In the genomic region with DNA sequence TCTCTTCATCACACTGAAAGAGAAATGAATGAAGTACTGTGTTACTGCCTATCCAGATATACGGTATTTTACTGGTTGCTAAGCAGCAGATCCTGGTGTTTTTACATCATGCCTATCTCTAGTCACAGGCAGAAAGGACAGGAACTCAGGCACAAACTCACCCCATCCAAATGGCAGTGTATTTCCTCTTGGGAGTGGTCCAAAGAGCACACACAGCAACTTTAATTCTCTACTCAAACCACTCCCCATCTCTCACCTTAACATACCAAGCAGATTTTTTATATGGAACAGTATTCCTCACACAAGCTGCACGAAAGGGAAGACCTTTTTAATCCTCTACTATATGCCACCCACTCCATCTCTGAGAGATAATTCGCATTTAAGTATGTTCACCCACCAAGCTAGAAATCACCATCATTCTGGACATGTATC, we compare ENCODE assay signal across 8 cellular contexts. TPM values are rescaled to one million over a fixed set of nuclear protein-coding genes. Genes with fewer than 3 reads are reported as not detected.
A peak's percentile ranks its signal among the peaks of the same experiment; 100 is the strongest.
DNase-seq lines count a peak whose midpoint lies in the region; ATAC-seq, FAIRE-seq and TF ChIP-seq lines count a peak whose summit lies in the region.

No MANE protein-coding gene starts in this region.

- peak; percentile 68 for FAIRE-seq in pancreas (lab: Jason Lieb, UNC)

- H3K36me3 ChIP-seq in pancreas, result no peaks in the 10 kb centered on the region
- H3K36me3 ChIP-seq in MM.1S (replicated peaks; ENCODE audit: insufficient read depth, low read length), result no peaks in the 10 kb centered on the region

- peaks cover 0 to 6% (median 0%) of the 10 kb centered on the region in 3 donors for H3K4me1 ChIP-seq in pancreas
- H3K4me1 ChIP-seq in MM.1S (ENCODE audit: low read length), result no peaks in the 10 kb centered on the region; the same call in 1 of the 2 replicates

- no peak overlapping the region for H2AFZ ChIP-seq in MM.1S (ENCODE audit: low read length)

- peak; percentile 16 for DNase-seq in Daoy (ENCODE audit: low read depth)
- peak; percentile 36 for DNase-seq in SW480 (ENCODE audit: low spot score)
- DNase-seq in fibroblast of the conjunctiva (ENCODE audit: low read depth), result peak; percentile 43
- peak in 1 of 6 donors; percentile 18 for DNase-seq in pancreas
- DNase-seq in UCSD-AML1 (lab: John Stamatoyannopoulos, UW; ENCODE audit: unreplicated experiment), result no peak
- DNase-seq in SKM-1 treated with dmso at 0.1 percent for 144 hours (lab: John Stamatoyannopoulos, UW; ENCODE audit: unreplicated experiment), result no peak
- DNase-seq in MM.1S, result no peak

- H3K4me3 ChIP-seq in pancreas, result no peak overlapping the region
- H3K4me3 ChIP-seq in MM.1S (ENCODE audit: low read length), result no peak overlapping the region

- H3K27ac ChIP-seq in pancreas (peak overlapping the region in 1 of 4 donors; percentile 42), MM.1S (ENCODE audit: low read length) (no peak overlapping the region)

- no peaks in the 10 kb centered on the region for H4K20me1 ChIP-seq in MM.1S (ENCODE audit: insufficient read depth, low read length)

- H3F3A ChIP-seq in MM.1S (ENCODE audit: insufficient read depth, low read length), result no peaks in the 10 kb centered on the region

- no peak overlapping the region for H3K4me2 ChIP-seq in MM.1S (ENCODE audit: low read depth, low read length)

- WGBS in pancreas, 2 donors, result 51 to 53% methylated on average over 3 of the region's 3 CpGs

- intact Hi-C loops in pancreas (cut with DNase I), result no loop called here

- no peak for TF ChIP-seq CTCF in pancreas (IDR thresholded peaks at IDR 0.05)
- no peak for TF ChIP-seq CTCF in MM.1S (IDR thresholded peaks at IDR 0.05; ENCODE audit: low read length)

- no peaks in the 10 kb centered on the region for H3K9me2 ChIP-seq in MM.1S (replicated peaks; ENCODE audit: insufficient read depth, low read length)

- ATAC-seq in pancreas (peak; percentile 70 to 92 (median 82)), HG03097 (IDR thresholded peaks at IDR 0.05; ENCODE audit: low FRiP score, unreplicated experiment) (no peak)

- H3K79me2 ChIP-seq in MM.1S (ENCODE audit: low read length), result 0 out of 2 replicates have a peak, but pooled peaks cover 9% of the 10 kb centered on the region

- H3K9me3 ChIP-seq in pancreas (no peaks in the 10 kb centered on the region), MM.1S (replicated peaks; ENCODE audit: insufficient read depth, low read length) (no peaks in the 10 kb centered on the region)

- H3K27me3 ChIP-seq in pancreas (no peaks in the 10 kb centered on the region), MM.1S (replicated peaks; ENCODE audit: insufficient read depth, low read length) (no peaks in the 10 kb centered on the region)

- H3K9ac ChIP-seq in MM.1S (ENCODE audit: low read length), result no peak overlapping the region

RNA-seq across cellular contexts. Expression of a gene that starts 27.3 kb away (rescaled TPM):
- 31.3 and 33.9 TPM in 2 replicates for total RNA-seq in Daoy (2014; rRNA removed; shearing (Covaris generic))
- total RNA-seq in pancreas, result 10 to 100 TPM in 5 of 6 donors, 1 to 10 TPM in 1; 9.6 to 22.7 (median 13.8) TPM
- polyA plus RNA-seq in pancreas, result 10 to 100 TPM; 11.9 to 16.1 TPM

Comparison
In these comparisons a context has a peak if more than half of its experiments do, and no peak if none do; other contexts are left out.
1. DNase-seq: peak in Daoy (single experiment), SW480 (single experiment) and fibroblast of the conjunctiva (single experiment); none in UCSD-AML1 (single experiment), SKM-1 treated with dmso at 0.1 percent for 144 hours (single experiment) and MM.1S (single experiment).